1 cellular context compared by ENCODE assay signal in genomic region chr3:14780927-14781507, GRCh38.
TF ChIP-seq lines count a peak whose summit lies in the region.

No MANE protein-coding gene starts in this region.

TF ChIP-seq in HepG2, 621 proteins besides CTCF, POLR2A, EP300 and RAD21 (continued from another document and continues in another):
- TF ChIP-seq HNF1B (CRISPR knock-in tag; IDR thresholded peaks at IDR 0.05), result peak; percentile 73
- 0 out of 2 replicates have a peak, but pooled peaks have one; percentile 24 for TF ChIP-seq ZNF691 (CRISPR knock-in tag; IDR thresholded peaks at IDR 0.05; ENCODE audit: borderline replicate concordance, low read depth)
- TF ChIP-seq ZFX (CRISPR knock-in tag; IDR thresholded peaks at IDR 0.05; ENCODE audit: low read depth), result peak; percentile 47; the same call in 1 of the 2 replicates
- TF ChIP-seq E2F1 (CRISPR knock-in tag; IDR thresholded peaks at IDR 0.05), result no peak
- TF ChIP-seq ZNF839 (CRISPR knock-in tag; IDR thresholded peaks at IDR 0.05; ENCODE audit: borderline replicate concordance), result no peak
- no peak for TF ChIP-seq NONO (IDR thresholded peaks at IDR 0.05)
- TF ChIP-seq NONO (CRISPR knock-in tag; conservative IDR thresholded peaks at IDR 0.05), result 0 out of 2 replicates have a peak, but pooled peaks have one; percentile 28
- TF ChIP-seq ZMYM4 (CRISPR knock-in tag; IDR thresholded peaks at IDR 0.05), result peak; percentile 40; the same call in 1 of the 2 replicates
- TF ChIP-seq KLF16 (CRISPR knock-in tag; IDR thresholded peaks at IDR 0.05), result peak in 1 of 2 experiments; percentile 19; a peak in 1 of 4 replicates
- TF ChIP-seq KAT8 (CRISPR knock-in tag; IDR thresholded peaks at IDR 0.05), result no peak
- TF ChIP-seq CSRNP1 (CRISPR knock-in tag; IDR thresholded peaks at IDR 0.05), result no peak
- TF ChIP-seq ZNF263 (CRISPR knock-in tag; IDR thresholded peaks at IDR 0.05), result peak; percentile 80
- TF ChIP-seq FOXP4 (CRISPR knock-in tag; IDR thresholded peaks at IDR 0.05), result peak; percentile 19; the same call in 1 of the 2 replicates
- no peak for TF ChIP-seq ZNF629 (CRISPR knock-in tag; conservative IDR thresholded peaks at IDR 0.05)
- TF ChIP-seq ZNF446 (CRISPR knock-in tag; IDR thresholded peaks at IDR 0.05), result no peak
- no peak for TF ChIP-seq ZNF547 (CRISPR knock-in tag; IDR thresholded peaks at IDR 0.05)
- TF ChIP-seq ZNF782 (CRISPR knock-in tag; IDR thresholded peaks at IDR 0.05; ENCODE audit: borderline replicate concordance), result no peak
- no peak for TF ChIP-seq NAIF1 (CRISPR knock-in tag; IDR thresholded peaks at IDR 0.05; ENCODE audit: borderline replicate concordance)
- TF ChIP-seq THAP7 (CRISPR knock-in tag; IDR thresholded peaks at IDR 0.05), result no peak
- TF ChIP-seq ZSCAN25 (CRISPR knock-in tag; IDR thresholded peaks at IDR 0.05), result no peak
- TF ChIP-seq MXI1 (IDR thresholded peaks at IDR 0.05; ENCODE audit: borderline replicate concordance, low read depth, low read length), result peak; percentile 11; the same call in 1 of the 3 replicates
- TF ChIP-seq ZBTB43 (CRISPR knock-in tag; conservative IDR thresholded peaks at IDR 0.05), result no peak
- no peak for TF ChIP-seq ZBTB20 (CRISPR knock-in tag; IDR thresholded peaks at IDR 0.05; ENCODE audit: borderline replicate concordance, low read depth)
- TF ChIP-seq ZNF761 (CRISPR knock-in tag; conservative IDR thresholded peaks at IDR 0.05), result no peak
- TF ChIP-seq HOXA7 (CRISPR knock-in tag; IDR thresholded peaks at IDR 0.05), result no peak
- TF ChIP-seq ZNF609 (CRISPR knock-in tag; IDR thresholded peaks at IDR 0.05; ENCODE audit: borderline replicate concordance), result no peak
- TF ChIP-seq ZNF552 (CRISPR knock-in tag; IDR thresholded peaks at IDR 0.05; ENCODE audit: borderline replicate concordance), result no peak
- TF ChIP-seq SALL1 (CRISPR knock-in tag; IDR thresholded peaks at IDR 0.05), result peak; percentile 42; the same call in 1 of the 2 replicates
- TF ChIP-seq ZNF503 (CRISPR knock-in tag; IDR thresholded peaks at IDR 0.05), result no peak
- TF ChIP-seq SOX5 (CRISPR knock-in tag; IDR thresholded peaks at IDR 0.05; ENCODE audit: borderline replicate concordance), result 0 out of 2 replicates have a peak, but pooled peaks have one; percentile 18
- TF ChIP-seq ESRRA (CRISPR knock-in tag; IDR thresholded peaks at IDR 0.05; ENCODE audit: low read depth), result no peak
- TF ChIP-seq SMC3 (IDR thresholded peaks at IDR 0.05; ENCODE audit: low read length), result peak; percentile 87
- TF ChIP-seq SAFB2 (CRISPR knock-in tag; IDR thresholded peaks at IDR 0.05; ENCODE audit: borderline replicate concordance, low read depth), result no peak
- no peak for TF ChIP-seq STAT5B (CRISPR knock-in tag; IDR thresholded peaks at IDR 0.05)
- TF ChIP-seq ZNF790 (CRISPR knock-in tag; IDR thresholded peaks at IDR 0.05; ENCODE audit: borderline replicate concordance), result no peak
- TF ChIP-seq TGIF2 (CRISPR knock-in tag; IDR thresholded peaks at IDR 0.05), result no peak
- TF ChIP-seq PITX1 (CRISPR knock-in tag; IDR thresholded peaks at IDR 0.05), result peak; percentile 40; the same call in 1 of the 2 replicates
- no peak for TF ChIP-seq ZNF678 (CRISPR knock-in tag; IDR thresholded peaks at IDR 0.05)
- no peak for TF ChIP-seq HES4 (CRISPR knock-in tag; IDR thresholded peaks at IDR 0.05; ENCODE audit: borderline replicate concordance)
- 0 out of 2 replicates have a peak, but pooled peaks have one; percentile 22 for TF ChIP-seq FOXJ3 (CRISPR knock-in tag; IDR thresholded peaks at IDR 0.05; ENCODE audit: borderline replicate concordance)
